In genomic region chr9:73039916-73040263, GRCh38 we compare ENCODE assay signal across 23 cellular contexts.
A peak's percentile ranks its signal among the peaks of the same experiment; 100 is the strongest.
DNase-seq lines count a peak whose midpoint lies in the region; ATAC-seq, FAIRE-seq and TF ChIP-seq lines count a peak whose summit lies in the region.
"Had no signal": no experiment of that assay in that cellular context is flagged by ENCODE, and none has a peak within 500 bp of the region (broad histone marks: within the 10 kb centered on the region; RNA-seq: fewer than 3 reads in every experiment).

No MANE protein-coding gene starts in this region.

- POLR2A ChIA-PET in A549 (lab: Yijun Ruan, JAX) = no interaction called here

- in situ Hi-C loops in transverse colon (cut with MboI; ENCODE audit: low pct_ligation_motif_present in 1 of 4, low pct_unique_long_range_greater_than_20kb in 1 of 4, low sequenced_read_pairs in 3 of 4) = no loop called here

- DNase-seq in A549 (ENCODE audit: low read depth in 1 of 2, low spot score in 1 of 2) = no peak
- no peak for DNase-seq in esophagus muscularis mucosa (ENCODE audit: extremely low spot score)
- no peak for DNase-seq in sigmoid colon
- no peak for DNase-seq in transverse colon
- DNase-seq in NAMALWA (ENCODE audit: low spot score) = no peak
- no peak for DNase-seq in activated effector memory CD4-positive, alpha-beta T cell treated with Interleukin-2 at 50 U/mL for 16 hours
- no peak for DNase-seq in DMS153 treated with DMSO at 0.1 percent for 48 hours (lab: John Stamatoyannopoulos, UW; ENCODE audit: unreplicated experiment)
- DNase-seq: Caco-2; CD4-positive, alpha-beta memory T cell; DMS79; GF-D8; HCEC 1CT; Karpas-422; NCI-H1105; NCI-H146; NCI-H1930; NCI-H524 treated with DMSO at 0.1 percent for 48 hours; NCI-H774; SJCRH30 had no signal

- no peak for TF ChIP-seq POLR2A in A549 (IDR thresholded peaks at IDR 0.05; ENCODE audit: low read length)
- no peak for TF ChIP-seq POLR2A in esophagus muscularis mucosa (IDR thresholded peaks at IDR 0.05; ENCODE audit: low read depth)
- no peak for TF ChIP-seq POLR2A in sigmoid colon (IDR thresholded peaks at IDR 0.05)
- TF ChIP-seq POLR2A in transverse colon (IDR thresholded peaks at IDR 0.05) = no peak

- intact Hi-C loops in esophagus muscularis mucosa (cut with DNase I) = loop anchor here (5.0 to 10.0 kb wide), 2 partner anchors 37 to 115 kb away; partner anchors contain the start of gene ANXA1
- intact Hi-C loops in sigmoid colon (cut with DNase I) = loop anchor here (5.0 kb wide), 1 partner anchor 42 kb away; no protein-coding TSS in a partner anchor
- intact Hi-C loops in transverse colon (cut with DNase I; ENCODE audit: low total_unique reads) = loop anchor here (5.0 kb wide), 1 partner anchor 168 kb away; no protein-coding TSS in a partner anchor

- H3K36me3 ChIP-seq in esophagus muscularis mucosa = no peaks in the 10 kb centered on the region
- H3K36me3 ChIP-seq in sigmoid colon = no peaks in the 10 kb centered on the region
- no peaks in the 10 kb centered on the region for H3K36me3 ChIP-seq in transverse colon
- H3K36me3 ChIP-seq: SJCRH30 had no signal

- no peak for TF ChIP-seq RAD21 in A549 (conservative IDR thresholded peaks at IDR 0.05 in 1 of 2, IDR thresholded peaks at IDR 0.05 in 1 of 2)

- TF ChIP-seq CTCF in A549 (IDR thresholded peaks at IDR 0.05) = no peak
- TF ChIP-seq CTCF in esophagus muscularis mucosa (IDR thresholded peaks at IDR 0.05) = no peak
- TF ChIP-seq CTCF in sigmoid colon (IDR thresholded peaks at IDR 0.05) = no peak
- no peak for TF ChIP-seq CTCF in transverse colon (IDR thresholded peaks at IDR 0.05)

- H3K27ac ChIP-seq in A549 (peak overlapping the region; percentile 92 to 96), esophagus muscularis mucosa (replicated peaks in 1 of 4) (peak overlapping the region; percentile 87 to 91 (median 88)), sigmoid colon (peak overlapping the region; percentile 83 to 88 (median 86)), transverse colon (peak overlapping the region; percentile 73 to 88 (median 76))
- H3K27ac ChIP-seq: HL-60, SJCRH30 had no signal

- H3K4me1 ChIP-seq in A549 (peaks cover 62% of the 10 kb centered on the region), esophagus muscularis mucosa (peaks cover 5 to 45% (median 33%) of the 10 kb centered on the region in 4 donors), sigmoid colon (peaks cover 0 to 53% (median 44%) of the 10 kb centered on the region in 4 donors), transverse colon (peaks cover 0 to 28% (median 14%) of the 10 kb centered on the region in 4 donors)
- H3K4me1 ChIP-seq: Caco-2 had no signal

- H3K27me3 ChIP-seq in esophagus muscularis mucosa = no peaks in the 10 kb centered on the region
- H3K27me3 ChIP-seq in sigmoid colon = no peaks in the 10 kb centered on the region
- no peaks in the 10 kb centered on the region for H3K27me3 ChIP-seq in transverse colon
- H3K27me3 ChIP-seq: SJCRH30 had no signal

- TF ChIP-seq EP300 in A549 (IDR thresholded peaks at IDR 0.05) = no peak
- no peak for TF ChIP-seq EP300 in esophagus muscularis mucosa (IDR thresholded peaks at IDR 0.05)
- no peak for TF ChIP-seq EP300 in sigmoid colon (IDR thresholded peaks at IDR 0.05)
- TF ChIP-seq EP300 in transverse colon (IDR thresholded peaks at IDR 0.05; ENCODE audit: low read depth) = no peak

- H3K9me3 ChIP-seq in A549 (no peaks in the 10 kb centered on the region), esophagus muscularis mucosa (no peaks in the 10 kb centered on the region), sigmoid colon (no peaks in the 10 kb centered on the region), transverse colon (no peaks in the 10 kb centered on the region)
- H3K9me3 ChIP-seq: Caco-2, SJCRH30 had no signal

- FAIRE-seq in A549 (lab: Jason Lieb, UNC) = no peak
- FAIRE-seq: GM12891, H1 had no signal

- CTCF ChIA-PET in A549 (lab: Yijun Ruan, JAX) = interaction anchor here (0.7 to 4.3 kb wide), 4 partner anchors 11 to 21 kb away, joined by 3 to 20 read pairs (median 9); no protein-coding TSS in a partner anchor

- ATAC-seq in A549 = no peak
- ATAC-seq: SK-N-SH treated with all-trans-retinoic acid at 6 μM for 48 hours had no signal

- H3K4me3 ChIP-seq in A549 (no peak overlapping the region), esophagus muscularis mucosa (no peak overlapping the region), sigmoid colon (no peak overlapping the region), transverse colon (no peak overlapping the region)
- H3K4me3 ChIP-seq: SJCRH30 had no signal

- 95% methylated on average over 1 of the region's 1 CpG for WGBS in A549 (ENCODE audit: missing lambda C conversion rate)
- 85% methylated on average over 1 of the region's 1 CpG for WGBS in esophagus muscularis mucosa
- 89 to 93% methylated on average over 1 of the region's 1 CpG for WGBS in sigmoid colon, 2 donors
- 88 to 90% methylated on average over 1 of the region's 1 CpG for WGBS in transverse colon (ENCODE audit: low coverage in 1 of 2), 2 donors

- H3K4me2 ChIP-seq in A549 = peak overlapping the region; percentile 84

TF ChIP-seq in A549, 52 proteins besides CTCF, POLR2A, EP300 and RAD21:
- TF ChIP-seq HEYL (CRISPR knock-in tag; IDR thresholded peaks at IDR 0.05) = no peak
- TF ChIP-seq RCOR1 (IDR thresholded peaks at IDR 0.05; ENCODE audit: low read depth, low read length) = no peak
- TF ChIP-seq RFX5 (IDR thresholded peaks at IDR 0.05) = no peak
- TF ChIP-seq HOXA7 (CRISPR knock-in tag; IDR thresholded peaks at IDR 0.05) = no peak
- no peak for TF ChIP-seq MYC (IDR thresholded peaks at IDR 0.05; ENCODE audit: borderline replicate concordance, low read length)
- TF ChIP-seq ZNF302 (CRISPR knock-in tag; IDR thresholded peaks at IDR 0.05) = no peak
- TF ChIP-seq SREBF2 (IDR thresholded peaks at IDR 0.05) = no peak
- TF ChIP-seq HES2 (IDR thresholded peaks at IDR 0.05) = no peak
- TF ChIP-seq REST (IDR thresholded peaks at IDR 0.05) = no peak
- TF ChIP-seq BHLHE40 (IDR thresholded peaks at IDR 0.05; ENCODE audit: low read depth, low read length) = no peak
- no peak for TF ChIP-seq RNF2 (IDR thresholded peaks at IDR 0.05; ENCODE audit: borderline replicate concordance, low read depth)
- no peak for TF ChIP-seq NPAS2 (CRISPR knock-in tag; IDR thresholded peaks at IDR 0.05; ENCODE audit: borderline replicate concordance)
- no peak for TF ChIP-seq POLR2AphosphoS2 (conservative IDR thresholded peaks at IDR 0.05; ENCODE audit: low read length)
